Comparison of ENCODE assay signal across 1 cellular context in the genomic region with DNA sequence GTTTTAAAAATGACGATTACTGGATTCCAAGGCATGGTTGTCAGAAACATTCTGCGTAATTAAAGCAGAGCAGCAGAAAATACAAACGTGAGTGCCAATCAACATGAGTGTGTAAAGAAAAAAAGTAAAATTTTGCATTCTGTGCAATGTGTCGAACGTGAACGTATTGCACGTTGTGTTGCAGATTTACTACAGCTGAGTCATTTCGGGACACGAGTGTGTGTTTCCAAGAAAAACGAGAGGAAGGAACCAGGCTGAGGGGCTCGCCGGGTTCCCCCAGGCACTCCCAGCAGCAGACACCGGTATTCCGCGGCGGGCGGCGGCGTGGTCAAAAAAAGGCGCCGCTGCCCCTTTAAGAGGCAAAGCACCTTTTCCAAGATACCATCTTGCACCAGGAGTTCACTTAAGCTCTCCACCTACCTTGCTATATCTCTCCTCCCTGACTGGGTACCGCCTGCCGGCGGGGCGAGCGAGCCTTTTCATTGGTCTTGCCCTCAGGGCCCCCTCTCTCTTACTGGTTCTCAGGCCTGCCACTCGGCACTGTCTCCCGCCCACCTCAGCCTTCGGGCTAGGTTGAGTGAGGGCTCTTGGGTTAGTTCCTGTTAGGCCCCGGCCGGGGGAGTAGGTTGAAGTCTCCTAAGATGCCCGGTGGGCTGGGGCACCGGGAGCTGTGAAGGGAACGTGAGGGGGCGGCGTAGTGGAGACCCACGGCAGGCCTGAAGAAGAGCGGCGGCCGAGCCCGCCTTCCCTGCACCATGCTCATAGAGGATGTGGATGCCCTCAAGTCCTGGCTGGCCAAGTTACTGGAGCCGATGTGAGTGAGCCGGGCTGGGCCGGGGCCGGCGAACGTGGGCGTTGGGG.
A peak's percentile ranks its signal among the peaks of the same experiment; 100 is the strongest.
TF ChIP-seq lines count a peak whose summit lies in the region.

TSS of gene RBM27 (plus strand) at position 595 of the 861 bp plus-strand sequence. CDS start at position 756, 161 bp downstream.

TF ChIP-seq in K562, 482 proteins besides CTCF, POLR2A, EP300 and RAD21 (continued from another document):
- no peak for TF ChIP-seq RERE (CRISPR knock-in tag; IDR thresholded peaks at IDR 0.05; ENCODE audit: borderline replicate concordance)
- TF ChIP-seq ZNF57 (CRISPR knock-in tag; IDR thresholded peaks at IDR 0.05): no peak
- TF ChIP-seq L3MBTL2 (IDR thresholded peaks at IDR 0.05): peak; percentile 82
- TF ChIP-seq DPF2 (IDR thresholded peaks at IDR 0.05): peak; percentile 65
- no peak for TF ChIP-seq ATF1 (CRISPR knock-in tag; IDR thresholded peaks at IDR 0.05)
- TF ChIP-seq ATF1 (tag; IDR thresholded peaks at IDR 0.05): peak; percentile 83
- TF ChIP-seq, protein P1, sequence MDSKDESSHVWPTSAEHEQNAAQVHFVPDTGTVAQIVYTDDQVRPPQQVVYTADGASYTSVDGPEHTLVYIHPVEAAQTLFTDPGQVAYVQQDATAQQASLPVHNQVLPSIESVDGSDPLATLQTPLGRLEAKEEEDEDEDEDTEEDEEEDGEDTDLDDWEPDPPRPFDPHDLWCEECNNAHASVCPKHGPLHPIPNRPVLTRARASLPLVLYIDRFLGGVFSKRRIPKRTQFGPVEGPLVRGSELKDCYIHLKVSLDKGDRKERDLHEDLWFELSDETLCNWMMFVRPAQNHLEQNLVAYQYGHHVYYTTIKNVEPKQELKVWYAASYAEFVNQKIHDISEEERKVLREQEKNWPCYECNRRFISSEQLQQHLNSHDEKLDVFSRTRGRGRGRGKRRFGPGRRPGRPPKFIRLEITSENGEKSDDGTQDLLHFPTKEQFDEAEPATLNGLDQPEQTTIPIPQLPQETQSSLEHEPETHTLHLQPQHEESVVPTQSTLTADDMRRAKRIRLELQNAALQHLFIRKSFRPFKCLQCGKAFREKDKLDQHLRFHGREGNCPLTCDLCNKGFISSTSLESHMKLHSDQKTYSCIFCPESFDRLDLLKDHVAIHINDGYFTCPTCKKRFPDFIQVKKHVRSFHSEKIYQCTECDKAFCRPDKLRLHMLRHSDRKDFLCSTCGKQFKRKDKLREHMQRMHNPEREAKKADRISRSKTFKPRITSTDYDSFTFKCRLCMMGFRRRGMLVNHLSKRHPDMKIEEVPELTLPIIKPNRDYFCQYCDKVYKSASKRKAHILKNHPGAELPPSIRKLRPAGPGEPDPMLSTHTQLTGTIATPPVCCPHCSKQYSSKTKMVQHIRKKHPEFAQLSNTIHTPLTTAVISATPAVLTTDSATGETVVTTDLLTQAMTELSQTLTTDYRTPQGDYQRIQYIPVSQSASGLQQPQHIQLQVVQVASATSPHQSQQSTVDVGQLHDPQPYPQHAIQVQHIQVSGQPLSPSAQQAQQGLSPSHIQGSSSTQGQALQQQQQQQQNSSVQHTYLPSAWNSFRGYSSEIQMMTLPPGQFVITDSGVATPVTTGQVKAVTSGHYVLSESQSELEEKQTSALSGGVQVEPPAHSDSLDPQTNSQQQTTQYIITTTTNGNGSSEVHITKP (IDR thresholded peaks at IDR 0.05; ENCODE audit: partially characterized antibody): peak; percentile 95
- TF ChIP-seq TAF7 (tag; IDR thresholded peaks at IDR 0.05): peak; percentile 72
- peak; percentile 30; the same call in 1 of the 2 replicates for TF ChIP-seq BCOR (IDR thresholded peaks at IDR 0.05)
- TF ChIP-seq, protein P2, sequence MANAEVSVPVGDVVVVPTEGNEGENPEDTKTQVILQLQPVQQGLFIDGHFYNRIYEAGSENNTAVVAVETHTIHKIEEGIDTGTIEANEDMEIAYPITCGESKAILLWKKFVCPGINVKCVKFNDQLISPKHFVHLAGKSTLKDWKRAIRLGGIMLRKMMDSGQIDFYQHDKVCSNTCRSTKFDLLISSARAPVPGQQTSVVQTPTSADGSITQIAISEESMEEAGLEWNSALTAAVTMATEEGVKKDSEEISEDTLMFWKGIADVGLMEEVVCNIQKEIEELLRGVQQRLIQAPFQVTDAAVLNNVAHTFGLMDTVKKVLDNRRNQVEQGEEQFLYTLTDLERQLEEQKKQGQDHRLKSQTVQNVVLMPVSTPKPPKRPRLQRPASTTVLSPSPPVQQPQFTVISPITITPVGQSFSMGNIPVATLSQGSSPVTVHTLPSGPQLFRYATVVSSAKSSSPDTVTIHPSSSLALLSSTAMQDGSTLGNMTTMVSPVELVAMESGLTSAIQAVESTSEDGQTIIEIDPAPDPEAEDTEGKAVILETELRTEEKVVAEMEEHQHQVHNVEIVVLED (CRISPR knock-in tag; IDR thresholded peaks at IDR 0.05): no peak
- no peak for TF ChIP-seq CBX3 (IDR thresholded peaks at IDR 0.05; ENCODE audit: borderline replicate concordance in 1 of 2, low read length in 2 of 2)
- TF ChIP-seq ZNF253 (CRISPR knock-in tag; conservative IDR thresholded peaks at IDR 0.05): no peak
- peak; percentile 83 for TF ChIP-seq ELF1 (tag; IDR thresholded peaks at IDR 0.05)
- TF ChIP-seq RB1 (IDR thresholded peaks at IDR 0.05; ENCODE audit: low read depth): peak; percentile 65
- 0 out of 2 replicates have a peak, but pooled peaks have one; percentile 6 for TF ChIP-seq BHLHE40 (IDR thresholded peaks at IDR 0.05; ENCODE audit: low read length)
- peak; percentile 91 for TF ChIP-seq RBFOX2 (IDR thresholded peaks at IDR 0.05; ENCODE audit: low read depth, low read length)
- TF ChIP-seq ARID3B (CRISPR knock-in tag; IDR thresholded peaks at IDR 0.05; ENCODE audit: borderline replicate concordance): no peak
- peak; percentile 97 for TF ChIP-seq GATA2 (CRISPR knock-in tag; IDR thresholded peaks at IDR 0.05)
- no peak for TF ChIP-seq ZNF274 (IDR thresholded peaks at IDR 0.05; ENCODE audit: borderline replicate concordance, low read depth, low read length)
- TF ChIP-seq HDAC8 (tag; IDR thresholded peaks at IDR 0.05): no peak
- peak in 2 of 3 experiments; percentile 13 to 31 for TF ChIP-seq YY1 (IDR thresholded peaks at IDR 0.05; ENCODE audit: borderline replicate concordance in 1 of 3, control insufficient read depth in 1 of 3, extremely low read depth in 1 of 3, insufficient read depth in 3 of 3, insufficient read length in 1 of 3, insufficient replicate concordance in 2 of 3, low read depth in 1 of 3, low read length in 2 of 3)
- TF ChIP-seq ETV6 (IDR thresholded peaks at IDR 0.05; ENCODE audit: borderline replicate concordance in 1 of 2, low read depth in 2 of 2, low read length in 1 of 2): no peak
- TF ChIP-seq ETV6 (CRISPR knock-in tag; IDR thresholded peaks at IDR 0.05; ENCODE audit: borderline replicate concordance): no peak
- TF ChIP-seq KLF13 (tag; IDR thresholded peaks at IDR 0.05; ENCODE audit: borderline replicate concordance, low read depth): no peak
- no peak for TF ChIP-seq ZFPM2 (CRISPR knock-in tag; IDR thresholded peaks at IDR 0.05)
- no peak for TF ChIP-seq TFE3 (CRISPR knock-in tag; IDR thresholded peaks at IDR 0.05)
- TF ChIP-seq PHB (CRISPR knock-in tag; IDR thresholded peaks at IDR 0.05): no peak
- TF ChIP-seq KAT8 (IDR thresholded peaks at IDR 0.05; ENCODE audit: low read depth): no peak
- TF ChIP-seq ZNF316 (IDR thresholded peaks at IDR 0.05): peak; percentile 84
